ENCODE assay signal across 10 cellular contexts in the genomic region with DNA sequence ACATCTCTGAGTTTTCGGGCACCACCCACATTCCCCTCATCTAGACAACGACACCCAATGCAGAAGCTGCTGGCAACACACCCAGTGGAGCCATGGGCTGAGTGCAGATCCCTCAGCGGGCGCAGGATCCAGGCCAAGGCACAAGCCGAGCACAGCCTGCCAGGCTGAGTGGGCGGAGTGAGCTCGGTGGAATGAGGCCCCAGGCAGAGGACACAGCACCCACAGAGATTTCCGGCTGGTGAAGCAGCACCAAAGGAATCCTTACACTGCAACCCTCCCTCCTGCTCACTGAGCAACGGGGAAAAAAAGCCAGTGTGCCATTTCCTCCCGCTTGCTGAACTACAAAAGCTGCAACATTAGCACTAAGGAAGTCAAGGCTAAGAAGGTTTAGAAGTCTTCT. TPM values are rescaled to one million over a fixed set of nuclear protein-coding genes. Genes with fewer than 3 reads are reported as not detected.
A peak's percentile ranks its signal among the peaks of the same experiment; 100 is the strongest.
DNase-seq lines count a peak whose midpoint lies in the region; ATAC-seq and TF ChIP-seq lines count a peak whose summit lies in the region.
"Had no signal": no experiment of that assay in that cellular context is flagged by ENCODE, and none has a peak within 500 bp of the region (broad histone marks: within the 10 kb centered on the region; RNA-seq: fewer than 3 reads in every experiment).

No MANE protein-coding gene starts in this region.

- DNase-seq in Kasumi-1 (lab: John Stamatoyannopoulos, UW) (peak; percentile 94), fibroblast of the conjunctiva (ENCODE audit: low read depth) (peak; percentile 59), spleen (peak; percentile 78), vagina (ENCODE audit: extremely low spot score in 2 of 2) (no peak), BE2C (no peak)
- peak; percentile 72 to 76 for DNase-seq in activated T-cell treated with anti-CD3 and anti-CD28 coated beads, Interleukin-2, amount 50 U/mL, for 48 hours

- H3K9me3 ChIP-seq in spleen (no peaks in the 10 kb centered on the region), vagina (no peaks in the 10 kb centered on the region), BE2C (no peaks in the 10 kb centered on the region)
- H3K9me3 ChIP-seq: pancreas had no signal

- H3K36me3 ChIP-seq in spleen (peaks cover 0 to 8% (median 0%) of the 10 kb centered on the region in 6 donors), vagina (no peaks in the 10 kb centered on the region), BE2C (no peaks in the 10 kb centered on the region)
- H3K36me3 ChIP-seq: pancreas had no signal

- H3K4me1 ChIP-seq in spleen = peaks cover 0 to 34% (median 15%) of the 10 kb centered on the region in 6 donors
- peaks cover 24% of the 10 kb centered on the region for H3K4me1 ChIP-seq in vagina
- no peaks in the 10 kb centered on the region for H3K4me1 ChIP-seq in BE2C
- H3K4me1 ChIP-seq: pancreas had no signal

- H3K27ac ChIP-seq in spleen = peak overlapping the region in 4 of 8 donors; percentile 31 to 57 (median 33)
- H3K27ac ChIP-seq in vagina = no peak overlapping the region
- H3K27ac ChIP-seq: pancreas had no signal

- 47 to 87% (median 71%) methylated on average over 10 of the region's 10 CpGs for WGBS in spleen, 5 donors

- no peak for ATAC-seq in GM21576 (IDR thresholded peaks at IDR 0.05; ENCODE audit: unreplicated experiment)
- ATAC-seq in HG03378 (IDR thresholded peaks at IDR 0.05; ENCODE audit: unreplicated experiment) = no peak
- ATAC-seq: Panc1 had no signal

- intact Hi-C loops in spleen (cut with DNase I; ENCODE audit: low total_unique reads) = no loop called here
- intact Hi-C loops in vagina (cut with DNase I) = no loop called here

- no peak for TF ChIP-seq CTCF in spleen (IDR thresholded peaks at IDR 0.05 in 8 of 11, conservative IDR thresholded peaks at IDR 0.05 in 3 of 11)
- TF ChIP-seq CTCF in vagina (IDR thresholded peaks at IDR 0.05) = no peak
- TF ChIP-seq CTCF in BE2C (IDR thresholded peaks at IDR 0.05; ENCODE audit: low read depth, low read length) = no peak

- no peak for TF ChIP-seq POLR2A in spleen (IDR thresholded peaks at IDR 0.05)
- TF ChIP-seq POLR2A in vagina (IDR thresholded peaks at IDR 0.05) = no peak

- H3K27me3 ChIP-seq in spleen (replicated peaks in 1 of 7) = no peaks in the 10 kb centered on the region
- H3K27me3 ChIP-seq in vagina = no peaks in the 10 kb centered on the region
- no peaks in the 10 kb centered on the region for H3K27me3 ChIP-seq in BE2C
- H3K27me3 ChIP-seq: pancreas had no signal

- H3K4me3 ChIP-seq in spleen (no peak overlapping the region), vagina (no peak overlapping the region), BE2C (ENCODE audit: low read depth, low read length) (no peak overlapping the region)
- H3K4me3 ChIP-seq: pancreas had no signal

RNA-seq across cellular contexts. Expression of a gene that starts 34.2 kb away (rescaled TPM):
- total RNA-seq in spleen = 10 to 100 TPM; 15.4 to 29.7 (median 20.3) TPM
- polyA plus RNA-seq in spleen = 1 to 10 TPM; 2.1 to 3.5 (median 3.0) TPM
- total RNA-seq in vagina = 9.6 TPM
- polyA plus RNA-seq in BE2C (2012; ENCODE audit: insufficient read depth, insufficient read length, low read depth) = 3.1 TPM

Comparison
In these comparisons a context has a peak if more than half of its experiments do, and no peak if none do; other contexts are left out.
1. DNase-seq: peak in Kasumi-1 (2 of 2), activated T-cell treated with anti-CD3 and anti-CD28 coated beads, Interleukin-2, amount 50 U/mL, for 48 hours (2 of 2), fibroblast of the conjunctiva (single experiment) and spleen (single experiment); none in vagina (0 of 2) and BE2C (single experiment).